ENCODE assay signal across 23 cellular contexts in genomic region chr14:100844082-100844408, GRCh38. TPM values are rescaled to one million over a fixed set of nuclear protein-coding genes. Genes with fewer than 3 reads are reported as not detected.
"Had no signal": no experiment of that assay in that cellular context is flagged by ENCODE, and none has a peak within 500 bp of the region (broad histone marks: within the 10 kb centered on the region; RNA-seq: fewer than 3 reads in every experiment).

No MANE protein-coding gene starts in this region.

- H3K27me3 ChIP-seq: SJCRH30 had no signal

- DNase-seq: activated B cell treated with CpG ODN at 0.5 μM for 24 hours; activated CD4-positive, alpha-beta T cell treated with anti-CD3 and anti-CD28 coated beads, Interleukin-2, amount 10 ng/mL, durations not matched to agents 7 days and 5 days; activated gamma-delta T cell treated with Interleukin-2 at 50 U/mL for 16 hours; activated T-cell treated with anti-CD3 and anti-CD28 coated beads, Interleukin-2, amount 50 U/mL, for 48 hours; cerebellar nuclear complex; dermis blood vessel endothelial cell; effector memory CD8-positive, alpha-beta T cell; naive thymus-derived CD4-positive, alpha-beta T cell; retina; SJCRH30; stimulated activated CD4-positive, alpha-beta T cell treated with anti-CD3 and anti-CD28 coated beads, Interleukin-15, amount 100 ng/mL, for 24 hours; stimulated activated CD4-positive, alpha-beta T cell treated with anti-CD3 and anti-CD28 coated beads, Interleukin-4, amount 100 ng/mL, for 24 hours; stimulated activated naive CD4-positive, alpha-beta T cell treated with Interleukin-2 at 50 U/mL for 16 hours; T-helper 2 cell had no signal

- H3K27ac ChIP-seq: epithelial cell of prostate, parathyroid adenoma, SJCRH30, thoracic aorta had no signal

- H3K79me2 ChIP-seq: parathyroid adenoma had no signal

- ATAC-seq: effector memory CD8-positive, alpha-beta T cell; mucosa of descending colon; naive thymus-derived CD4-positive, alpha-beta T cell had no signal

- H3K4me1 Mint-ChIP-seq: activated B cell treated with CpG ODN at 0.5 μM for 24 hours; activated CD4-positive, alpha-beta T cell treated with anti-CD3 and anti-CD28 coated beads, Interleukin-2, amount 10 ng/mL, durations not matched to agents 7 days and 5 days had no signal

- H3K4me1 ChIP-seq: heart left ventricle, parathyroid adenoma, SJCRH30 had no signal

- H3K9me3 ChIP-seq: heart left ventricle, mucosa of descending colon, SJCRH30, thoracic aorta had no signal

- H3K27me3 Mint-ChIP-seq: activated B cell treated with CpG ODN at 0.5 μM for 24 hours; activated CD4-positive, alpha-beta T cell treated with anti-CD3 and anti-CD28 coated beads, Interleukin-2, amount 10 ng/mL, durations not matched to agents 7 days and 5 days; activated naive CD8-positive, alpha-beta T cell had no signal

- H3K4me3 ChIP-seq: heart left ventricle, mucosa of descending colon, SJCRH30, thoracic aorta had no signal

- H3K9ac ChIP-seq: parathyroid adenoma had no signal

- H2AFZ ChIP-seq: parathyroid adenoma had no signal

- H3K36me3 ChIP-seq: thoracic aorta had no signal

- H3K27ac Mint-ChIP-seq: activated B cell treated with CpG ODN at 0.5 μM for 24 hours; activated CD4-positive, alpha-beta T cell treated with anti-CD3 and anti-CD28 coated beads, Interleukin-2, amount 10 ng/mL, durations not matched to agents 7 days and 5 days; activated naive CD8-positive, alpha-beta T cell; effector memory CD8-positive, alpha-beta T cell; naive thymus-derived CD4-positive, alpha-beta T cell had no signal

- H3K4me3 Mint-ChIP-seq: activated B cell treated with CpG ODN at 0.5 μM for 24 hours; activated CD4-positive, alpha-beta T cell treated with anti-CD3 and anti-CD28 coated beads, Interleukin-2, amount 10 ng/mL, durations not matched to agents 7 days and 5 days; activated naive CD8-positive, alpha-beta T cell; effector memory CD8-positive, alpha-beta T cell; naive thymus-derived CD4-positive, alpha-beta T cell had no signal

- H3K9me3 Mint-ChIP-seq: activated B cell treated with CpG ODN at 0.5 μM for 24 hours; activated CD4-positive, alpha-beta T cell treated with anti-CD3 and anti-CD28 coated beads, Interleukin-2, amount 10 ng/mL, durations not matched to agents 7 days and 5 days; effector memory CD8-positive, alpha-beta T cell; naive thymus-derived CD4-positive, alpha-beta T cell had no signal

- H3K36me3 Mint-ChIP-seq: activated naive CD8-positive, alpha-beta T cell; naive thymus-derived CD4-positive, alpha-beta T cell had no signal

RNA-seq across cellular contexts. Expression of gene MEG3, which starts 18.1 kb away (rescaled TPM):
- total RNA-seq: activated B cell treated with CpG ODN at 0.5 μM for 24 hours; activated CD4-positive, alpha-beta T cell treated with anti-CD3 and anti-CD28 coated beads, Interleukin-2, amount 10 ng/mL, durations not matched to agents 7 days and 5 days had no signal

RNA-seq across cellular contexts. Expression of gene RTL1, which starts 59.5 kb away (rescaled TPM):
- total RNA-seq: activated B cell treated with CpG ODN at 0.5 μM for 24 hours; activated CD4-positive, alpha-beta T cell treated with anti-CD3 and anti-CD28 coated beads, Interleukin-2, amount 10 ng/mL, durations not matched to agents 7 days and 5 days; aorta; dermis blood vessel endothelial cell; frontal cortex; heart left ventricle; mucosa of descending colon; naive thymus-derived CD4-positive, alpha-beta T cell; thoracic aorta; ureter had no signal
